8 cellular contexts compared by ENCODE assay signal in the genomic region with DNA sequence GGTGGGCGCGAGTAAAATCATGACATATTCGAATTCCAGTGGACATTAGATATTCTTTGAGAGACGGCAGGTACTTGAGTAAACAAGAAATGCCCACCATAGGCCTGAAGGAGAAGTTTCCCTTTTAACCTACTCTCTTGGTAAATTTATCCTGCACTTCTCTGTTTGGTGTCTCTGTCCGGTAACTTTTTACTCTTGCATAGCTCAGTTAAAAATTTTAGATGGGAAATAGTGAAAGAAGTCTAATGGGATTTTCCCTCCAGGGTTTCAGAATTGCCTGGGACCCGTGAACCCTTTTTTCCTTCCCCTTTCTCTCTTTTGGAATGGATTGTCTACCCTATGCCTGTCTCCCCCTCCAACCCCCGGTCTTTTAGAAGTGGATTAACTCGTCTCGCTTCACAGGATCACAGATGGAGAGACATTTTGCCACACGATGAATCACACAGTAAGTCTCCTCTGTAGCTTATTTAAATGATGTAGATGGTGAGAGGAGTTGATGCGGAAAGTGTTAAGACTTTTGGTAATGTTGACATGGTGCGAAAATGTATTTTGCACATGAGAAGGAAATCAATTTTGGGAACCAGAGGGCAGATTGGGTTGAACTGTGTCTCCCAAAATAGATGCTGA. TPM values are rescaled to one million over a fixed set of nuclear protein-coding genes. Genes with fewer than 3 reads are reported as not detected.
DNase-seq lines count a peak whose midpoint lies in the region; ATAC-seq and TF ChIP-seq lines count a peak whose summit lies in the region.

No MANE protein-coding gene starts in this region.

- H3K36me3 Mint-ChIP-seq in nephron progenitor cell (ENCODE audit: low read depth): peaks cover 6% of the 10 kb centered on the region

- H3K4me1 ChIP-seq in colonic mucosa: no peaks in the 10 kb centered on the region

- H3K27ac Mint-ChIP-seq in nephron progenitor cell: peak overlapping the region; percentile 51

- intact Hi-C loops in colonic mucosa (cut with DNase I): no loop called here

- peak overlapping the region; percentile 13 for H3K27ac ChIP-seq in colonic mucosa

- peak overlapping the region; percentile 30 to 70 for H3K9ac ChIP-seq in colonic mucosa (ENCODE audit: low read depth in 2 of 2, low read length in 2 of 2)

- DNase-seq in NCI-H345 (lab: John Stamatoyannopoulos, UW): peak; percentile 8
- no peak for DNase-seq in NCI-H345 treated with DMSO at 0.1 percent for 48 hours (lab: John Stamatoyannopoulos, UW; ENCODE audit: unreplicated experiment)
- peak; percentile 29 for DNase-seq in H7
- peak; percentile 61 for DNase-seq in NCI-H748 (lab: John Stamatoyannopoulos, UW; ENCODE audit: unreplicated experiment)
- DNase-seq in colonic mucosa: no peak
- no peak for DNase-seq in nephron progenitor cell
- no peak for DNase-seq in NCI-H2107 treated with DMSO at 0.1 percent for 48 hours (lab: John Stamatoyannopoulos, UW; ENCODE audit: unreplicated experiment)

- H3K36me3 ChIP-seq in H7 (replicated peaks; ENCODE audit: control insufficient read depth, insufficient read depth, low read length) (no peaks in the 10 kb centered on the region), colonic mucosa (no peaks in the 10 kb centered on the region)

- H3K27me3 Mint-ChIP-seq in nephron progenitor cell (ENCODE audit: low read depth, poor library complexity): peaks cover 4% of the 10 kb centered on the region

- no peaks in the 10 kb centered on the region for H3K27me3 ChIP-seq in H7 (ENCODE audit: control insufficient read depth, insufficient read depth, low read length)
- no peaks in the 10 kb centered on the region for H3K27me3 ChIP-seq in colonic mucosa

- H3K4me1 Mint-ChIP-seq in nephron progenitor cell: peaks cover 29% of the 10 kb centered on the region

- no peaks in the 10 kb centered on the region for H3K9me3 Mint-ChIP-seq in nephron progenitor cell

- no peak for ATAC-seq in HG02981 (IDR thresholded peaks at IDR 0.05; ENCODE audit: unreplicated experiment)

- TF ChIP-seq CTCF in colonic mucosa (IDR thresholded peaks at IDR 0.05) (no peak), nephron progenitor cell (IDR thresholded peaks at IDR 0.05) (no peak)

- H3K9me3 ChIP-seq in colonic mucosa: no peaks in the 10 kb centered on the region

- H3K4me3 ChIP-seq in H7 (ENCODE audit: insufficient read depth, low read depth, low read length): peak overlapping the region; percentile 22
- peak overlapping the region; percentile 97 for H3K4me3 ChIP-seq in colonic mucosa

- H3K4me3 Mint-ChIP-seq in nephron progenitor cell: peak overlapping the region; percentile 82

RNA-seq across cellular contexts. Expression of gene MIPEP, which starts 0.5 kb away (rescaled TPM):
- 22.5 and 25.3 TPM in 2 replicates for total RNA-seq in H7 (2014; rRNA removed; shearing (Covaris generic))
- total RNA-seq in colonic mucosa: 10 to 100 TPM; 25.9 to 33.0 TPM

RNA-seq across cellular contexts. Expression of gene C1QTNF9B, which starts 7.6 kb away (rescaled TPM):
- total RNA-seq in H7 (2014; rRNA removed; shearing (Covaris generic)): not detected in 2 replicates
- total RNA-seq in colonic mucosa: under 1 TPM in 1 of 2 donors, not detected in 1; 0.27 TPM

Comparison
In these comparisons a context has a peak if more than half of its experiments do, and no peak if none do; other contexts are left out.
1. DNase-seq: peak in NCI-H345 (single experiment), H7 (single experiment) and NCI-H748 (single experiment); none in NCI-H345 treated with DMSO at 0.1 percent for 48 hours (single experiment), colonic mucosa (single experiment), nephron progenitor cell (single experiment) and NCI-H2107 treated with DMSO at 0.1 percent for 48 hours (single experiment).